14 cellular contexts compared by ENCODE assay signal in the genomic region with DNA sequence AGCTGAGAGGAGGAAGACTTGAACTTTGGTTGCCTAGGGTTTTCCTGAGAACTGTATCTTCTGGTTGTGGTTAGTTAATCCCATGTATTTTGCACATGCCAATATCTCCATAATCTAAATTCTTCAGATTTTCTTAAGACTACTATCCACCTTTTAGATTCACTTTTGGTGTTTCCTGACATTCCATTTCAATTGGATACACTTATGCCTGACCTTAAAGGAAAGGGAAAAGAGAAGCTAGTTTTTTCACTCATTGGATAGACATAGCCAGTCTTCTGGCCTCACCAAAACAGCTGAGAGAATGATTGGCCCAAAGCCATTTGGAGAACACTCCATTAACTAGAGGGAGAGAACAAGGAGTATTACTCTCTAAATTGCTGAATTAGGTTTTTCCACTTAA. TPM values are rescaled to one million over a fixed set of nuclear protein-coding genes. Genes with fewer than 3 reads are reported as not detected.
DNase-seq lines count a peak whose midpoint lies in the region; ATAC-seq and TF ChIP-seq lines count a peak whose summit lies in the region.
"Had no signal": no experiment of that assay in that cellular context is flagged by ENCODE, and none has a peak within 500 bp of the region (broad histone marks: within the 10 kb centered on the region; RNA-seq: fewer than 3 reads in every experiment).

No MANE protein-coding gene starts in this region.

- no peak overlapping the region for H2AFZ ChIP-seq in GM23248

- H3K9me3 ChIP-seq in GM23248 (ENCODE audit: low read depth) = no peaks in the 10 kb centered on the region
- H3K9me3 ChIP-seq in Panc1 (ENCODE audit: control insufficient read depth, insufficient read depth, low read depth, low read length) = no peaks in the 10 kb centered on the region

- H3K79me2 ChIP-seq in GM23248 (ENCODE audit: insufficient read depth) = peaks cover 86% of the 10 kb centered on the region

- H3K36me3 ChIP-seq in GM23248 (ENCODE audit: low read depth) (no peaks in the 10 kb centered on the region), Panc1 (ENCODE audit: control insufficient read depth, insufficient read depth, low read length) (no peaks in the 10 kb centered on the region; the same call in 1 of the 2 replicates)

- H4K20me1 ChIP-seq in GM23248 (ENCODE audit: insufficient read depth) = no peaks in the 10 kb centered on the region

- H3K27me3 ChIP-seq in GM23248 (replicated peaks; ENCODE audit: insufficient read depth) (no peaks in the 10 kb centered on the region), Panc1 (ENCODE audit: control insufficient read depth, insufficient read depth, low read length) (no peaks in the 10 kb centered on the region)

- H3K4me3 ChIP-seq in GM23248 (0 out of 2 replicates have a peak overlapping the region, but pooled peaks have one; percentile 15), Panc1 (ENCODE audit: low read depth in 2 of 2, low read length in 2 of 2) (no peak overlapping the region), fibroblast of villous mesenchyme (ENCODE audit: low read depth, low read length) (no peak overlapping the region)

- H3F3A ChIP-seq in GM23248 (ENCODE audit: insufficient read depth) = peaks cover 11% of the 10 kb centered on the region; the same call in 1 of the 2 replicates

- no peaks in the 10 kb centered on the region for H3K9me2 ChIP-seq in GM23248 (ENCODE audit: insufficient read depth)

- TSS peak; percentile 6 for BruUV-seq in Panc1 (replicated peaks; lab: Mats Ljungman, UMichigan)

- DNase-seq in EH (ENCODE audit: low read depth) = peak; percentile 48
- peak; percentile 39 for DNase-seq in GM23248
- DNase-seq in Panc1 (ENCODE audit: low read depth, low spot score) = no peak
- DNase-seq in fibroblast of villous mesenchyme (ENCODE audit: low read depth) = peak; percentile 5
- no peak for DNase-seq in activated CD4-positive, alpha-beta T cell treated with anti-CD3 and anti-CD28 coated beads for 4 hours
- no peak for DNase-seq in kidney glomerular epithelial cell (lab: John Stamatoyannopoulos, UW)
- DNase-seq in NCI-H69 (lab: John Stamatoyannopoulos, UW) = no peak
- DNase-seq: ACHN; CD4-positive, alpha-beta memory T cell; DMS79; NCI-H1092 treated with DMSO at 0.1 percent for 48 hours; NCI-H1694 treated with DMSO at 0.1 percent for 48 hours had no signal

- POLR2A ChIA-PET in Panc1 (lab: Charles Lee) = no interaction called here

- peaks cover 20% of the 10 kb centered on the region; the same call in 1 of the 2 replicates for H3K4me1 ChIP-seq in GM23248 (ENCODE audit: insufficient read depth)
- H3K4me1 ChIP-seq in Panc1 (ENCODE audit: control insufficient read depth, insufficient read depth, low read length) = peaks cover 25% of the 10 kb centered on the region

- ATAC-seq in Panc1 (no peak), GM21360 (IDR thresholded peaks at IDR 0.05; ENCODE audit: unreplicated experiment) (no peak)
- ATAC-seq: HCT116 had no signal

- intact Hi-C loops in Panc1 (cut with micrococcal nuclease; ENCODE audit: unreplicated experiment) = no loop called here

- H3K27ac ChIP-seq in GM23248 = no peak overlapping the region
- no peak overlapping the region for H3K27ac ChIP-seq in Panc1 (ENCODE audit: low read length)

- CTCF ChIA-PET in Panc1 (lab: Charles Lee) = interaction anchor here (0.9 kb wide), 1 partner anchor 94 kb away, joined by 9 read pairs; no protein-coding TSS in a partner anchor

- H3K4me2 ChIP-seq in GM23248 (ENCODE audit: unreplicated experiment) = peak overlapping the region; percentile 43

- in situ Hi-C loops in GM23248 (cut with MboI) = no loop called here
- in situ Hi-C loops in Panc1 (cut with HindIII; ENCODE audit: low pct_unique_long_range_greater_than_20kb, low sequenced_read_pairs) = no loop called here

- no peak for TF ChIP-seq CTCF in Panc1 (IDR thresholded peaks at IDR 0.05)
- no peak for TF ChIP-seq CTCF in fibroblast of villous mesenchyme (IDR thresholded peaks at IDR 0.05; ENCODE audit: insufficient read depth, low read depth, low read length)

- H3K9ac ChIP-seq in GM23248 = no peak overlapping the region

RNA-seq across cellular contexts. Expression of gene PRPS1, which starts 4.0 kb away (rescaled TPM):
- 76.7 and 96.9 TPM in 2 replicates for total RNA-seq in GM23248 (2014; rRNA removed; shearing (Covaris generic))
- polyA plus RNA-seq in GM23248 (2016; fragmentation: Nextera tagmentation; extraction: Ambion mirVana) = 87.7 and 92.1 TPM in 2 replicates
- 152 TPM for total RNA-seq in Panc1 (2021; ENCODE audit: unreplicated experiment)
- polyA plus RNA-seq in Panc1 (2012; ENCODE audit: insufficient read length) = 127 TPM
- 34.1 and 76.9 TPM in 2 replicates for total RNA-seq in fibroblast of villous mesenchyme

Comparison
In these comparisons a context has a peak if more than half of its experiments do, and no peak if none do; other contexts are left out.
1. DNase-seq: peak in EH (single experiment), GM23248 (single experiment) and fibroblast of villous mesenchyme (single experiment); none in Panc1 (single experiment), activated CD4-positive, alpha-beta T cell treated with anti-CD3 and anti-CD28 coated beads for 4 hours (0 of 2), kidney glomerular epithelial cell (single experiment) and NCI-H69 (single experiment).